31 cellular contexts compared by ENCODE assay signal in the genomic region with DNA sequence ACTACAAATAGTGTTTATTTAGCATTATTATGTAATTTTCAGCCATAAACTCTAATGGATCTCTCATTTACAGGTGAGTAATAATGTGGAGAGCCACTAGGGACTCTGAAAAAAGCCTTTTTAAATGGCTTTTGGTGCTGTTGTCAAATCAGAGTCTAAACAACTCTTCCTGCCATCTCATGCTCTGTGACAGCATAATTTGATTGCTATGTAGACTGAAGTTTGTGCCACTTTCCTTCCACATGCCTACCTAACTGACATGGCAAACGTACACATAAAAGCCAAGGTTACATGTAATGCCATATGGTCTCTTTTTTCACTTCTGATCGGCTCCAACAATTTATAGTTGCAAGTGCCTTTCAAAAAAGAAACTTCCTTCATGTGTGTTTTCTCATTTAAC.
"Had no signal": no experiment of that assay in that cellular context is flagged by ENCODE, and none has a peak within 500 bp of the region (broad histone marks: within the 10 kb centered on the region; RNA-seq: fewer than 3 reads in every experiment).

No MANE protein-coding gene starts in this region.

- H3K9me3 ChIP-seq: adrenal gland, body of pancreas, esophagus muscularis mucosa, gastrocnemius medialis, heart left ventricle had no signal

- H3K27ac ChIP-seq: adrenal gland, body of pancreas, esophagus muscularis mucosa, foreskin keratinocyte, gastrocnemius medialis, heart left ventricle had no signal

- H3K4me3 ChIP-seq: adrenal gland, body of pancreas, esophagus muscularis mucosa, gastrocnemius medialis, heart left ventricle had no signal

- H3K4me1 Mint-ChIP-seq: activated CD4-positive, alpha-beta memory T cell treated with anti-CD3 and anti-CD28 coated beads, Interleukin-2, amount 10 ng/mL, durations not matched to agents 7 days and 5 days; activated T-helper 17 cell treated with anti-CD3 and anti-CD28 coated beads, Interleukin-2, amount 50 U/mL, for 72 hours had no signal

- H3K27me3 ChIP-seq: body of pancreas, esophagus muscularis mucosa, foreskin keratinocyte, gastrocnemius medialis had no signal

- H3K4me1 ChIP-seq: adrenal gland, body of pancreas, esophagus muscularis mucosa, foreskin keratinocyte, gastrocnemius medialis, heart left ventricle had no signal

- H3K27me3 Mint-ChIP-seq: activated CD4-positive, alpha-beta memory T cell treated with anti-CD3 and anti-CD28 coated beads, Interleukin-2, amount 10 ng/mL, durations not matched to agents 7 days and 5 days; activated CD4-positive, alpha-beta T cell treated with anti-CD3 and anti-CD28 coated beads, Interleukin-2, amount 10 ng/mL, durations not matched to agents 7 days and 5 days; activated naive CD4-positive, alpha-beta T cell treated with anti-CD3 and anti-CD28 coated beads, Interleukin-2, amount 50 U/mL, for 24 hours; activated naive CD8-positive, alpha-beta T cell treated with anti-CD3 and anti-CD28 coated beads for 36 hours; activated naive CD8-positive, alpha-beta T cell treated with anti-CD3 and anti-CD28 coated beads, Interleukin-2, amount 50 U/mL, for 24 hours; activated T-helper 17 cell treated with anti-CD3 and anti-CD28 coated beads, Interleukin-2, amount 50 U/mL, for 72 hours; effector memory CD8-positive, alpha-beta T cell had no signal

- H3K36me3 ChIP-seq: adrenal gland, esophagus muscularis mucosa, gastrocnemius medialis, heart left ventricle had no signal

- H3K27ac Mint-ChIP-seq: activated CD4-positive, alpha-beta memory T cell treated with anti-CD3 and anti-CD28 coated beads, Interleukin-2, amount 10 ng/mL, durations not matched to agents 7 days and 5 days; activated CD4-positive, alpha-beta T cell treated with anti-CD3 and anti-CD28 coated beads, Interleukin-2, amount 10 ng/mL, durations not matched to agents 7 days and 5 days; activated naive CD4-positive, alpha-beta T cell treated with anti-CD3 and anti-CD28 coated beads for 36 hours; activated naive CD4-positive, alpha-beta T cell treated with anti-CD3 and anti-CD28 coated beads, Interleukin-2, amount 50 U/mL, for 24 hours; activated naive CD8-positive, alpha-beta T cell treated with anti-CD3 and anti-CD28 coated beads for 36 hours; activated naive CD8-positive, alpha-beta T cell treated with anti-CD3 and anti-CD28 coated beads, Interleukin-2, amount 50 U/mL, for 24 hours; activated T-cell treated with anti-CD3 and anti-CD28 coated beads, Interleukin-2, amount 50 U/mL, for 24 hours; activated T-helper 17 cell treated with anti-CD3 and anti-CD28 coated beads, Interleukin-2, amount 50 U/mL, for 72 hours; effector memory CD8-positive, alpha-beta T cell had no signal

- H3K4me3 Mint-ChIP-seq: activated CD4-positive, alpha-beta memory T cell treated with anti-CD3 and anti-CD28 coated beads, Interleukin-2, amount 10 ng/mL, durations not matched to agents 7 days and 5 days; activated CD4-positive, alpha-beta T cell treated with anti-CD3 and anti-CD28 coated beads, Interleukin-2, amount 10 ng/mL, durations not matched to agents 7 days and 5 days; activated naive CD4-positive, alpha-beta T cell treated with anti-CD3 and anti-CD28 coated beads for 36 hours; activated naive CD4-positive, alpha-beta T cell treated with anti-CD3 and anti-CD28 coated beads, Interleukin-2, amount 50 U/mL, for 24 hours; activated naive CD8-positive, alpha-beta T cell treated with anti-CD3 and anti-CD28 coated beads for 36 hours; activated naive CD8-positive, alpha-beta T cell treated with anti-CD3 and anti-CD28 coated beads, Interleukin-2, amount 50 U/mL, for 24 hours; activated T-cell treated with anti-CD3 and anti-CD28 coated beads, Interleukin-2, amount 50 U/mL, for 24 hours; activated T-helper 17 cell treated with anti-CD3 and anti-CD28 coated beads, Interleukin-2, amount 50 U/mL, for 72 hours; effector memory CD8-positive, alpha-beta T cell had no signal

- DNase-seq: activated CD4-positive, alpha-beta memory T cell treated with anti-CD3 and anti-CD28 coated beads, Interleukin-2, amount 10 ng/mL, durations not matched to agents 7 days and 5 days; activated CD4-positive, alpha-beta T cell treated with anti-CD3 and anti-CD28 coated beads for 1 hour; activated CD4-positive, alpha-beta T cell treated with anti-CD3 and anti-CD28 coated beads for 4 hours; activated CD4-positive, alpha-beta T cell treated with anti-CD3 and anti-CD28 coated beads, Interleukin-2, amount 10 ng/mL, durations not matched to agents 7 days and 5 days; activated CD4-positive, alpha-beta T cell treated with anti-CD3 and anti-CD28 coated beads, Interleukin-2, amount 50 U/mL, for 4 hours; activated CD4-positive, CD25-positive, alpha-beta regulatory T cell; activated CD8-positive, alpha-beta memory T cell treated with anti-CD3 and anti-CD28 coated beads, Interleukin-2, amount 50 U/mL, for 48 hours; activated effector memory CD4-positive, alpha-beta T cell treated with anti-CD3 and anti-CD28 coated beads, Interleukin-2, amount 50 U/mL, for 16 hours; activated naive CD4-positive, alpha-beta T cell treated with anti-CD3 and anti-CD28 coated beads for 36 hours; activated naive CD8-positive, alpha-beta T cell treated with anti-CD3 and anti-CD28 coated beads for 36 hours; activated naive CD8-positive, alpha-beta T cell treated with anti-CD3 and anti-CD28 coated beads, Interleukin-2, amount 50 U/mL, for 24 hours; activated T-cell treated with anti-CD3 and anti-CD28 coated beads for 4 hours; activated T-cell treated with anti-CD3 and anti-CD28 coated beads, Interleukin-2, amount 50 U/mL, for 24 hours; adrenal gland; amygdala; aorta; body of pancreas; caudate nucleus; cortex of kidney; dermis blood vessel endothelial cell; effector CD4-positive, alpha-beta T cell; effector memory CD8-positive, alpha-beta T cell; erythroblast; foreskin keratinocyte; gastrocnemius medialis; glutamatergic neuron; heart left ventricle; T-helper 2 cell had no signal

- H3K36me3 Mint-ChIP-seq: activated naive CD4-positive, alpha-beta T cell treated with anti-CD3 and anti-CD28 coated beads, Interleukin-2, amount 50 U/mL, for 24 hours; activated naive CD8-positive, alpha-beta T cell treated with anti-CD3 and anti-CD28 coated beads for 36 hours had no signal

- H3K9me3 Mint-ChIP-seq: activated CD4-positive, alpha-beta memory T cell treated with anti-CD3 and anti-CD28 coated beads, Interleukin-2, amount 10 ng/mL, durations not matched to agents 7 days and 5 days; activated naive CD4-positive, alpha-beta T cell treated with anti-CD3 and anti-CD28 coated beads for 36 hours; activated naive CD4-positive, alpha-beta T cell treated with anti-CD3 and anti-CD28 coated beads, Interleukin-2, amount 50 U/mL, for 24 hours; activated naive CD8-positive, alpha-beta T cell treated with anti-CD3 and anti-CD28 coated beads for 36 hours; activated naive CD8-positive, alpha-beta T cell treated with anti-CD3 and anti-CD28 coated beads, Interleukin-2, amount 50 U/mL, for 24 hours; activated T-cell treated with anti-CD3 and anti-CD28 coated beads, Interleukin-2, amount 50 U/mL, for 24 hours; activated T-helper 17 cell treated with anti-CD3 and anti-CD28 coated beads, Interleukin-2, amount 50 U/mL, for 72 hours; effector memory CD8-positive, alpha-beta T cell had no signal
